ENCODE assay signal across 8 cellular contexts in the genomic region with DNA sequence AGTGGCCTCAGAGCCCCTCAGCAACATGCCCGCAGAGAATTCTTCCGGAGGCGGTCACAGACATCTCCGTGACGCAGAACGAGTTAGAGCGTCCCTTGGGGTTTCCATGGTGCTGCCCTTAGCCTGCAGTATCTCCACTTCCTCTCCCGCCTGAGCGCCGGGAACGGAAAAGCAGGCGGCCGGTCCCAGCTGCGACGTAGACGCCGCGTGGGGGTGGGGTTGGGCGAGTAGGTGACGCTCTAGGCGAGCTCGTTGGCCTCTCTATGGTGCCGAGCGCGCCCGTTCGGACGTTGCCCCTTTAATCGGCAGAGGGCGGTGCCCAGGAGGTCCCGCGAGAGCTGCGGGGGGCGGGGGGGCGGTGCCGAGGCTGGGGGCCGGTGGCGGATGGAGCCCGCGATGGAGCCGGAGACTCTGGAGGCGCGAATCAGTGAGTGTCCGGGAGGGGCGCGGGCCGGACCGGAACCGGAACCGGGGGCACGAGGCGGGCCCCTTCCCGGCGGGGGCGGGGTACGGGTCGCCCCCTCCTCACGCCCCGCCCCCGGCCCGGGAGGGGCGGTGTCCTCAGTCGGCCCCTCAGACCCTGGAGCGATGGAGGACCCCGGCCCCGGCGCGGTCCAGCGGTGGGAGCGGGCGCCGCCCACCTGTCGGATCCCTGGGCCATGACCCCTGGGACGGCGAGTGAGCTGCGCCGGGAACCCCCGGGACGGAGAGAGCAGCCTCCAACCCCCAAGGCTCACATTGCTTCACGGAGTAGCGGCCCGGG. TPM values are rescaled to one million over a fixed set of nuclear protein-coding genes. Genes with fewer than 3 reads are reported as not detected.
DNase-seq lines count a peak whose midpoint lies in the region; ATAC-seq and TF ChIP-seq lines count a peak whose summit lies in the region.

GGA1 (plus strand) TSS at position 358 of the 763 bp plus-strand sequence; CDS start at position 385, 27 bp downstream.

- H3K9me3 ChIP-seq in PC-9 (ENCODE audit: insufficient read depth, low read depth), result no peaks in the 10 kb centered on the region

- intact Hi-C loops in PC-9 (cut with micrococcal nuclease; ENCODE audit: unreplicated experiment), result loop anchor here (1.0 to 10.0 kb wide), 5 partner anchors 31 to 356 kb away; partner anchors contain the start of genes EIF3L, GCAT and SH3BP1

- H3K27ac ChIP-seq in PC-9 (peak within 1 kb of the TSS; percentile 99), epithelial cell of prostate (peak within 1 kb of the TSS; percentile 97)

- peaks cover 9% of the 10 kb centered on the region for H4K20me1 ChIP-seq in PC-9 (ENCODE audit: insufficient read depth)

- peaks cover 43% of the 10 kb centered on the region for H3K4me1 ChIP-seq in PC-9 (replicated peaks; ENCODE audit: insufficient read depth)

- peak within 1 kb of the TSS; percentile 94 for H2AFZ ChIP-seq in PC-9

- H3K4me3 ChIP-seq in PC-9, result peak within 1 kb of the TSS; percentile 60

- in situ Hi-C loops in KBM-7 (cut with MboI; ENCODE audit: low pct_unique_long_range_greater_than_20kb, low sequenced_read_pairs), result no loop called here

- peaks cover 32% of the 10 kb centered on the region for H3K79me2 ChIP-seq in PC-9 (ENCODE audit: low read depth)

- BruUV-seq in PC-9 (replicated peaks; lab: Mats Ljungman, UMichigan), result no TSS peak

- DNase-seq in DMS153 treated with DMSO at 0.1 percent for 48 hours (lab: John Stamatoyannopoulos, UW; ENCODE audit: unreplicated experiment) (peak; percentile 97), KBM-7 (peak; percentile 98), PC-9 (peak; percentile 95 to 96), epithelial cell of prostate (ENCODE audit: low read depth, low spot score) (peak; percentile 84), mucosa of gallbladder (ENCODE audit: low spot score) (peak; percentile 96)
- peak; percentile 95 for DNase-seq in activated T-cell treated with anti-CD3 and anti-CD28 coated beads, Interleukin-2, amount 50 U/mL, for 1 hour
- DNase-seq in stimulated activated CD8-positive, alpha-beta memory T cell treated with anti-CD3 and anti-CD28 coated beads, Interleukin-4, amount 100 ng/mL, for 24 hours (ENCODE audit: low read depth), result peak; percentile 90

- peak within 1 kb of the TSS; percentile 100 for H3K4me2 ChIP-seq in PC-9

- no peaks in the 10 kb centered on the region for H3K9me2 ChIP-seq in PC-9 (ENCODE audit: insufficient read depth)

- TF ChIP-seq CTCF in PC-9 (conservative IDR thresholded peaks at IDR 0.05), result no peak

- 0 out of 2 replicates have a peak, but pooled peaks cover 3% of the 10 kb centered on the region for H3K36me3 ChIP-seq in PC-9 (ENCODE audit: low read depth)

- POLR2A ChIA-PET in PC-9 (lab: Charles Lee; ENCODE audit: unreplicated experiment), result interaction anchor here (0.6 to 1.0 kb wide), 10 partner anchors 16 to 448 kb away, joined by 3 to 47 read pairs (median 6); partner anchors contain the start of genes GCAT, LGALS1 and PICK1

- no peaks in the 10 kb centered on the region for H3K27me3 ChIP-seq in PC-9 (ENCODE audit: insufficient read depth, low read depth)

- CTCF ChIA-PET in PC-9 (lab: Charles Lee), result interaction anchor here (0.6 to 2.1 kb wide), 12 partner anchors 16 to 345 kb away, joined by 3 to 15 read pairs (median 3); partner anchors contain the start of genes ANKRD54, C22orf23, CDC42EP1 and NOL12

- peaks cover 21% of the 10 kb centered on the region for H3F3A ChIP-seq in PC-9 (ENCODE audit: insufficient read depth, low read depth)

- peak; percentile 68 for ATAC-seq in GM21717 (IDR thresholded peaks at IDR 0.05; ENCODE audit: unreplicated experiment)

RNA-seq across cellular contexts. Expression of gene GGA1, which starts in this region (rescaled TPM):
- total RNA-seq in PC-9 (2021), result 99.2 and 102 TPM in 2 replicates
- 81.5 TPM for total RNA-seq in mucosa of gallbladder

Comparison
In these comparisons a context has a peak if more than half of its experiments do, and no peak if none do; other contexts are left out.
1. Peak in every context shown above with its lines: DNase-seq, ATAC-seq, H3K4me3 ChIP-seq and H3K27ac ChIP-seq.